Comparison of ENCODE assay signal across 1 cellular context in genomic region chr2:61017556-61018318, GRCh38.
TF ChIP-seq lines count a peak whose summit lies in the region.

Gene PEX13 (plus strand): TSS chr2:61017720. CDS start chr2:61017760, 40 bp downstream.
Gene PUS10 (minus strand): TSS chr2:61018255. CDS start chr2:61011890, 6,365 bp downstream.

TF ChIP-seq in GM12878, 131 proteins besides CTCF, POLR2A, EP300 and RAD21 (continued from another document and continues in another):
- TF ChIP-seq ZNF207 (IDR thresholded peaks at IDR 0.05; ENCODE audit: borderline replicate concordance) (no peak), CBFB (IDR thresholded peaks at IDR 0.05; ENCODE audit: low read depth) (peak; percentile 3; the same call in 1 of the 2 replicates), GABPA (IDR thresholded peaks at IDR 0.05; ENCODE audit: low read depth) (no peak), NFXL1 (IDR thresholded peaks at IDR 0.05; ENCODE audit: borderline replicate concordance) (no peak), PKNOX1 (IDR thresholded peaks at IDR 0.05) (no peak), ELK1 (IDR thresholded peaks at IDR 0.05; ENCODE audit: low read depth, low read length) (no peak; the same call in 1 of the 2 replicates), ZNF24 (IDR thresholded peaks at IDR 0.05) (0 out of 2 replicates have a peak, but pooled peaks have one; percentile 0), NKRF (conservative IDR thresholded peaks at IDR 0.05) (peak; percentile 62; the same call in 1 of the 2 replicates), ZNF274 (IDR thresholded peaks at IDR 0.05; ENCODE audit: insufficient read depth, insufficient read length) (no peak), RELA (IDR thresholded peaks at IDR 0.05; ENCODE audit: borderline replicate concordance, partially characterized antibody) (no peak), IKZF1 (conservative IDR thresholded peaks at IDR 0.05) (peak; percentile 80), CREM (IDR thresholded peaks at IDR 0.05; ENCODE audit: low read depth) (0 out of 2 replicates have a peak, but pooled peaks have one; percentile 7), NFYA (IDR thresholded peaks at IDR 0.05; ENCODE audit: borderline replicate concordance, low read depth, low read length) (no peak), NR2F1 (conservative IDR thresholded peaks at IDR 0.05) (no peak), ATF7 (IDR thresholded peaks at IDR 0.05; ENCODE audit: low read depth) (0 out of 2 replicates have a peak, but pooled peaks have one; percentile 8), SRF (IDR thresholded peaks at IDR 0.05; ENCODE audit: low read depth in 2 of 2, low read length in 2 of 2) (peak; percentile 88 to 97), ATF2 (IDR thresholded peaks at IDR 0.05; ENCODE audit: low read length) (no peak), YBX1 (IDR thresholded peaks at IDR 0.05) (no peak), SMAD5 (IDR thresholded peaks at IDR 0.05; ENCODE audit: low read depth) (no peak), HDGF (IDR thresholded peaks at IDR 0.05) (0 out of 2 replicates have a peak, but pooled peaks have one; percentile 17), POU2F2 (IDR thresholded peaks at IDR 0.05; ENCODE audit: borderline replicate concordance, low read depth, low read length) (0 out of 3 replicates have a peak, but pooled peaks have one; percentile 48), EZH2 (IDR thresholded peaks at IDR 0.05; ENCODE audit: borderline replicate concordance, control insufficient read depth, low read depth, low read length) (no peak), KLF5 (IDR thresholded peaks at IDR 0.05; ENCODE audit: partially characterized antibody) (peak; percentile 8), BCLAF1 (IDR thresholded peaks at IDR 0.05) (no peak), BACH1 (IDR thresholded peaks at IDR 0.05; ENCODE audit: borderline replicate concordance) (0 out of 2 replicates have a peak, but pooled peaks have one; percentile 7), CBX3 (IDR thresholded peaks at IDR 0.05; ENCODE audit: borderline replicate concordance, low read depth) (no peak), IRF4 (IDR thresholded peaks at IDR 0.05; ENCODE audit: low read depth, low read length) (peak; percentile 6; the same call in 1 of the 2 replicates), HDAC2 (IDR thresholded peaks at IDR 0.05) (no peak), ASH2L (IDR thresholded peaks at IDR 0.05; ENCODE audit: borderline replicate concordance, low read depth) (peak; percentile 12; the same call in 1 of the 2 replicates), SP1 (IDR thresholded peaks at IDR 0.05; ENCODE audit: low read depth, low read length) (peak; percentile 41), SMARCA5 (IDR thresholded peaks at IDR 0.05) (0 out of 2 replicates have a peak, but pooled peaks have one; percentile 27), MEF2B (IDR thresholded peaks at IDR 0.05; ENCODE audit: partially characterized antibody, poor library complexity, severe bottlenecking) (no peak), EED (IDR thresholded peaks at IDR 0.05; ENCODE audit: low read depth) (peak; percentile 59; the same call in 1 of the 2 replicates), SUZ12 (IDR thresholded peaks at IDR 0.05; ENCODE audit: unreplicated experiment) (no peak), MEF2A (IDR thresholded peaks at IDR 0.05; ENCODE audit: insufficient read depth, low read depth, low read length) (no peak), RFX5 (IDR thresholded peaks at IDR 0.05; ENCODE audit: low read depth, low read length) (0 out of 2 replicates have a peak, but pooled peaks have one; percentile 5), CEBPB (IDR thresholded peaks at IDR 0.05; ENCODE audit: borderline replicate concordance in 1 of 2, low read depth in 2 of 2, low read length in 2 of 2) (no peak), RELB (IDR thresholded peaks at IDR 0.05; ENCODE audit: low read depth) (peak; percentile 100), TARDBP (IDR thresholded peaks at IDR 0.05; ENCODE audit: borderline replicate concordance) (0 out of 2 replicates have a peak, but pooled peaks have one; percentile 3), LARP7 (IDR thresholded peaks at IDR 0.05) (peak; percentile 45), E2F8 (IDR thresholded peaks at IDR 0.05; ENCODE audit: low read depth, partially characterized antibody) (no peak), TCF7 (IDR thresholded peaks at IDR 0.05; ENCODE audit: borderline replicate concordance) (no peak), MTA2 (IDR thresholded peaks at IDR 0.05; ENCODE audit: low read depth) (no peak), CBX5 (IDR thresholded peaks at IDR 0.05; ENCODE audit: low read depth) (no peak), TAF1 (IDR thresholded peaks at IDR 0.05; ENCODE audit: borderline replicate concordance, low read depth, low read length) (peak; percentile 46; the same call in 1 of the 2 replicates), IRF5 (IDR thresholded peaks at IDR 0.05; ENCODE audit: borderline replicate concordance) (no peak), TBL1XR1 (IDR thresholded peaks at IDR 0.05; ENCODE audit: low read depth, low read length) (no peak), SPI1 (IDR thresholded peaks at IDR 0.05; ENCODE audit: borderline replicate concordance, insufficient read depth, low read depth, low read length) (peak; percentile 33; the same call in 1 of the 2 replicates), BCL11A (IDR thresholded peaks at IDR 0.05; ENCODE audit: low read depth, low read length) (0 out of 2 replicates have a peak, but pooled peaks have one; percentile 48), NR2C2 (IDR thresholded peaks at IDR 0.05; ENCODE audit: borderline replicate concordance, control insufficient read depth, insufficient read length, low read depth) (peak; percentile 99), BMI1 (IDR thresholded peaks at IDR 0.05; ENCODE audit: borderline replicate concordance) (no peak), SIX5 (IDR thresholded peaks at IDR 0.05; ENCODE audit: low read depth, low read length, severe bottlenecking) (no peak), SREBF1 (IDR thresholded peaks at IDR 0.05; ENCODE audit: low read length) (no peak), PML (IDR thresholded peaks at IDR 0.05; ENCODE audit: low read length) (0 out of 2 replicates have a peak, but pooled peaks have one; percentile 55), STAT1 (conservative IDR thresholded peaks at IDR 0.05) (no peak), MYB (IDR thresholded peaks at IDR 0.05; ENCODE audit: borderline replicate concordance, low read depth, low read length) (no peak)
